In the genomic region with DNA sequence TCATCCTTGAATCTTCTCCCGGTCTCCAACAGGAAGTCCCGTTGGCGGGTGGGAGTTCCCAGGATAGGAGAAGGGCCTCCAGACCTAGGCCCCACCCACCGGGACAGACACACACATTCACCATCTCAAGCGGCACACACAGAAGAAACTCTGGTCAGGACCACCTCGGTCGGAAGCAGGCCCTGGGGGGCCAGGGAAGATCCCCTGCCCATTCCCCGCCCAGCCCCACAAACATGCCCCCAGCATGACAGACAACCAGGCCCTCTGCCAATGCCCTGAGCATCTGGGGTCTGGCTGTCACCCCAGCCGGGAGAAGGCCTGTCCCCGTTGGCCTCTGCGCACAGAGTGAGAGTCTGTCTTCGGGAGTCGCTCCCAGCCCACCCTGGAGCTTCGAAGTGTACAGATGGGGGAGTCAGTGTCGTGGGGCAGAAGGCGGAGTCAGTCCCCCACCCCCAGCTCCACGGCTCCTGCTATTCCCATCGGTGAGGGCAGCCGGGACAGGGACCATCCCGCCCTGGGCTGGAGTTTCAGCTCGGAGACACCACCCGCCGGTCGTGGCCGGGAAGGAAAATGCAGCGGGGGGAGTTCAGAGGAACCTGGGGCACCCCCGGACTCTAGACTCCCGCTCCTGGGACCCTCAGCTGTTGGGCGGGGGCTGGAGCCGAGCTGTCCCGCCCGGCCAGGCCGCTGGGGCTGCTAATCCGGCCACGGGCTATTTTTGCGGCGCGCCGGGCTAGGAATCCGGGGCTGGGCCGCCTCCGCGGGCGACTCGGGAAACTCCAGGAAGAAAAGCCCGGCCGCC, we compare ENCODE assay signal across 8 cellular contexts. TPM values are rescaled to one million over a fixed set of nuclear protein-coding genes. Genes with fewer than 3 reads are reported as not detected.
DNase-seq lines count a peak whose midpoint lies in the region; ATAC-seq and TF ChIP-seq lines count a peak whose summit lies in the region.

No MANE protein-coding gene starts in this region.

- ATAC-seq in Panc1, result peak; percentile 64

- no peaks in the 10 kb centered on the region for H3K36me3 ChIP-seq in Panc1 (ENCODE audit: control insufficient read depth, insufficient read depth, low read length)
- no peaks in the 10 kb centered on the region for H3K36me3 ChIP-seq in muscle layer of duodenum (ENCODE audit: control insufficient read depth in 1 of 2, insufficient read depth in 2 of 2, low read length in 2 of 2)

- DNase-seq in ELR (ENCODE audit: low read depth), result peak; percentile 87
- DNase-seq in Panc1 (ENCODE audit: low read depth, low spot score), result no peak
- DNase-seq in epithelial cell of prostate (ENCODE audit: low read depth, low spot score), result no peak
- DNase-seq in UCSD-AML1 (lab: John Stamatoyannopoulos, UW; ENCODE audit: unreplicated experiment), result no peak
- no peak for DNase-seq in OCI-M2 (lab: John Stamatoyannopoulos, UW; ENCODE audit: unreplicated experiment)
- no peak for DNase-seq in pons (ENCODE audit: low spot score)
- DNase-seq in T-helper 2 cell treated with Interferon-gamma antibody and Interleukin-4, amounts not matched to agents 5 μg/mL and 100 μg/mL, for 36 hours (ENCODE audit: low spot score), result no peak

- H3K27me3 ChIP-seq in Panc1 (ENCODE audit: control insufficient read depth, insufficient read depth, low read length) (no peaks in the 10 kb centered on the region), muscle layer of duodenum (ENCODE audit: low read depth, low read length) (no peaks in the 10 kb centered on the region)

- H3K9me3 ChIP-seq in Panc1 (ENCODE audit: control insufficient read depth, insufficient read depth, low read depth, low read length) (no peaks in the 10 kb centered on the region), muscle layer of duodenum (ENCODE audit: control insufficient read depth in 1 of 2, low read length in 2 of 2) (no peaks in the 10 kb centered on the region)

- intact Hi-C loops in Panc1 (cut with micrococcal nuclease; ENCODE audit: unreplicated experiment), result no loop called here

- peaks cover 43% of the 10 kb centered on the region for H3K27me3 Mint-ChIP-seq in T-helper 2 cell treated with Interferon-gamma antibody and Interleukin-4, amounts not matched to agents 5 μg/mL and 100 μg/mL, for 36 hours (ENCODE audit: low read depth)

- CTCF ChIA-PET in Panc1 (lab: Charles Lee), result interaction anchor here (0.9 kb wide), 1 partner anchor 25 kb away, joined by 3 read pairs; no protein-coding TSS in a partner anchor

- BruUV-seq in Panc1 (replicated peaks; lab: Mats Ljungman, UMichigan), result no TSS peak

- in situ Hi-C loops in Panc1 (cut with HindIII; ENCODE audit: low pct_unique_long_range_greater_than_20kb, low sequenced_read_pairs), result no loop called here

- H3K4me1 ChIP-seq in Panc1 (ENCODE audit: control insufficient read depth, insufficient read depth, low read length) (peaks cover 62% of the 10 kb centered on the region), muscle layer of duodenum (ENCODE audit: control insufficient read depth in 1 of 2, insufficient read depth in 2 of 2, low read length in 2 of 2) (peaks cover 6 to 66% of the 10 kb centered on the region in 2 donors)

- H3K27ac ChIP-seq in Panc1 (ENCODE audit: low read length) (peak overlapping the region; percentile 71), epithelial cell of prostate (peak overlapping the region; percentile 80), muscle layer of duodenum (ENCODE audit: low read length) (peak overlapping the region; percentile 23)

- H3K4me3 ChIP-seq in Panc1 (ENCODE audit: low read depth in 2 of 2, low read length in 2 of 2) (peak overlapping the region; percentile 65 to 72), muscle layer of duodenum (ENCODE audit: low read depth in 1 of 2, low read length in 2 of 2) (peak overlapping the region; percentile 66 to 69)

- peaks cover 11% of the 10 kb centered on the region for H3K4me1 Mint-ChIP-seq in T-helper 2 cell treated with Interferon-gamma antibody and Interleukin-4, amounts not matched to agents 5 μg/mL and 100 μg/mL, for 36 hours (ENCODE audit: low read depth)

- TF ChIP-seq CTCF in Panc1 (IDR thresholded peaks at IDR 0.05), result no peak

- POLR2A ChIA-PET in Panc1 (lab: Charles Lee), result no interaction called here

- H3K27ac Mint-ChIP-seq in T-helper 2 cell treated with Interferon-gamma antibody and Interleukin-4, amounts not matched to agents 5 μg/mL and 100 μg/mL, for 36 hours, result no peak overlapping the region

- H3K36me3 Mint-ChIP-seq in T-helper 2 cell treated with Interferon-gamma antibody and Interleukin-4, amounts not matched to agents 5 μg/mL and 100 μg/mL, for 36 hours (ENCODE audit: low read depth), result no peaks in the 10 kb centered on the region

- no peak overlapping the region for H3K4me3 Mint-ChIP-seq in T-helper 2 cell treated with Interferon-gamma antibody and Interleukin-4, amounts not matched to agents 5 μg/mL and 100 μg/mL, for 36 hours

- H3K9me3 Mint-ChIP-seq in T-helper 2 cell treated with Interferon-gamma antibody and Interleukin-4, amounts not matched to agents 5 μg/mL and 100 μg/mL, for 36 hours, result no peaks in the 10 kb centered on the region

RNA-seq across cellular contexts. Expression of a gene that starts 0.7 kb away (rescaled TPM):
- 41.7 TPM for total RNA-seq in Panc1 (2021; ENCODE audit: unreplicated experiment)
- polyA plus RNA-seq in Panc1 (2012; ENCODE audit: insufficient read length), result 44.5 TPM

RNA-seq across cellular contexts. Expression of a gene that starts 6.3 kb away (rescaled TPM):
- total RNA-seq in Panc1 (2021; ENCODE audit: unreplicated experiment), result 85.7 TPM
- polyA plus RNA-seq in Panc1 (2012; ENCODE audit: insufficient read length), result 144 TPM

RNA-seq across cellular contexts. Expression of a gene that starts 18.1 kb away (rescaled TPM):
- total RNA-seq in Panc1 (2021; ENCODE audit: unreplicated experiment), result 83.5 TPM
- polyA plus RNA-seq in Panc1 (2012; ENCODE audit: insufficient read length), result 128 TPM

RNA-seq across cellular contexts. Expression of a gene that starts 18.3 kb away (rescaled TPM):
- total RNA-seq in Panc1 (2021; ENCODE audit: unreplicated experiment), result 35.7 TPM
- 45.6 TPM for polyA plus RNA-seq in Panc1 (2012; ENCODE audit: insufficient read length)

Comparison
In these comparisons a context has a peak if more than half of its experiments do, and no peak if none do; other contexts are left out.
1. H3K27ac ChIP-seq: peak in every context shown above with its lines; median percentile 80 in epithelial cell of prostate; 71 in Panc1; 23 in muscle layer of duodenum.